ENCODE assay signal across 20 cellular contexts in the genomic region with DNA sequence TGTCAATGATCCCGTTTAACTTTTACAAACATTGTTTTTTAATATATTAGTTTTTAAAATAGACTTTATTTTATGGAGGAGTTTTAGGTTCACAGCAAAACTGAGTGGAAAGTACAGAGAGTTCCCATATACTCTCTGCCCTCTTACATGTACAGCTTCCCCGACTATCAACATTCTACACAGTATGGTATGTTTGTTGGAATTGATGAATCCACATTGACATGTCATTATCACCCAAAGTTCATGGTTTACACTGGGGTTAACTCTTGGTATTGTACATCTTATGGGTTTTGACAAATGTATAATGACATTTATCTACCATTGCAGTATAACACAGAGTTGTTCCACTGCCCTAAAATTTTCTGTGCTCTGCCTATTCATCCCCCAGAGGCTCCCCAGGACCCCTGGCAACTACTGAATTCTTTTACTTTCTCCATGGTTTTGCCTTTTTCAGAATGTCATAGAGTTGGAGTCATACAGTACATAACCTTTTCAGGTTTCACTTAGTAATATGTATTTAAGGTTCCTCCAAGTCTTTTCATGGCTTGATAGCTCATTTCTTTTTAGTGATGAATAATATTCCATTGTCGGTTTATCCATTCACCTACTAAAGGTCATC. TPM values are rescaled to one million over a fixed set of nuclear protein-coding genes. Genes with fewer than 3 reads are reported as not detected.
A peak's percentile ranks its signal among the peaks of the same experiment; 100 is the strongest.
DNase-seq lines count a peak whose midpoint lies in the region; ATAC-seq and TF ChIP-seq lines count a peak whose summit lies in the region.
"Had no signal": no experiment of that assay in that cellular context is flagged by ENCODE, and none has a peak within 500 bp of the region (broad histone marks: within the 10 kb centered on the region; RNA-seq: fewer than 3 reads in every experiment).

No MANE protein-coding gene starts in this region.

- H3K27me3 Mint-ChIP-seq in activated T-cell treated with anti-CD3 and anti-CD28 coated beads, Interleukin-2, amount 50 U/mL, for 72 hours (ENCODE audit: low read depth), result no peaks in the 10 kb centered on the region
- no peaks in the 10 kb centered on the region for H3K27me3 Mint-ChIP-seq in activated T-cell treated with anti-CD3 and anti-CD28 coated beads, Interleukin-2, amount 50 U/mL, for 4 hours (ENCODE audit: low read depth)
- H3K27me3 Mint-ChIP-seq in T-helper 17 cell, result no peaks in the 10 kb centered on the region
- no peaks in the 10 kb centered on the region for H3K27me3 Mint-ChIP-seq in activated T-helper 2 cell treated with anti-CD3 and anti-CD28 coated beads, Interferon-gamma antibody, Interleukin-2, Interleukin-4, amounts not matched to agents 10 μg/mL and 5 μg/mL and 100 μg/mL, durations not matched to agents 14 hours and 24 hours and 36 hours (ENCODE audit: low read depth)
- H3K27me3 Mint-ChIP-seq in nephron progenitor cell (ENCODE audit: low read depth, poor library complexity), result peaks cover 2% of the 10 kb centered on the region
- H3K27me3 Mint-ChIP-seq: CD4-positive, CD25-positive, alpha-beta regulatory T cell had no signal

- intact Hi-C loops in activated T-helper 2 cell treated with anti-CD3 and anti-CD28 coated beads, Interferon-gamma antibody, Interleukin-2, Interleukin-4, amounts not matched to agents 10 μg/mL and 5 μg/mL and 100 μg/mL, durations not matched to agents 14 hours and 24 hours and 36 hours (cut with micrococcal nuclease), result no loop called here

- H3K36me3 Mint-ChIP-seq in activated T-cell treated with anti-CD3 and anti-CD28 coated beads, Interleukin-2, amount 50 U/mL, for 72 hours (ENCODE audit: insufficient read depth in 2 of 2), result no peaks in the 10 kb centered on the region
- no peaks in the 10 kb centered on the region for H3K36me3 Mint-ChIP-seq in activated T-cell treated with anti-CD3 and anti-CD28 coated beads, Interleukin-2, amount 50 U/mL, for 4 hours (ENCODE audit: insufficient read depth)
- H3K36me3 Mint-ChIP-seq in T-helper 17 cell (ENCODE audit: low read depth) (peaks cover 2% of the 10 kb centered on the region), nephron progenitor cell (ENCODE audit: low read depth) (peaks cover 12% of the 10 kb centered on the region)
- H3K36me3 Mint-ChIP-seq in activated T-helper 2 cell treated with anti-CD3 and anti-CD28 coated beads, Interferon-gamma antibody, Interleukin-2, Interleukin-4, amounts not matched to agents 10 μg/mL and 5 μg/mL and 100 μg/mL, durations not matched to agents 14 hours and 24 hours and 36 hours (ENCODE audit: low read depth), result no peaks in the 10 kb centered on the region
- H3K36me3 Mint-ChIP-seq: CD4-positive, CD25-positive, alpha-beta regulatory T cell had no signal

- TF ChIP-seq CTCF in nephron progenitor cell (IDR thresholded peaks at IDR 0.05), result no peak

- H3K27ac Mint-ChIP-seq in activated T-cell treated with anti-CD3 and anti-CD28 coated beads, Interleukin-2, amount 50 U/mL, for 72 hours, result no peak overlapping the region
- H3K27ac Mint-ChIP-seq in T-helper 17 cell (peak overlapping the region; percentile 14), nephron progenitor cell (peak overlapping the region; percentile 25)
- H3K27ac Mint-ChIP-seq in activated T-helper 2 cell treated with anti-CD3 and anti-CD28 coated beads, Interferon-gamma antibody, Interleukin-2, Interleukin-4, amounts not matched to agents 10 μg/mL and 5 μg/mL and 100 μg/mL, durations not matched to agents 14 hours and 24 hours and 36 hours, result peak overlapping the region; percentile 59
- H3K27ac Mint-ChIP-seq: CD4-positive, CD25-positive, alpha-beta regulatory T cell had no signal

- no peak overlapping the region for H3K4me3 Mint-ChIP-seq in activated T-cell treated with anti-CD3 and anti-CD28 coated beads, Interleukin-2, amount 50 U/mL, for 72 hours
- H3K4me3 Mint-ChIP-seq in activated T-cell treated with anti-CD3 and anti-CD28 coated beads, Interleukin-2, amount 50 U/mL, for 4 hours, result no peak overlapping the region
- no peak overlapping the region for H3K4me3 Mint-ChIP-seq in T-helper 17 cell
- no peak overlapping the region for H3K4me3 Mint-ChIP-seq in activated T-helper 2 cell treated with anti-CD3 and anti-CD28 coated beads, Interferon-gamma antibody, Interleukin-2, Interleukin-4, amounts not matched to agents 10 μg/mL and 5 μg/mL and 100 μg/mL, durations not matched to agents 14 hours and 24 hours and 36 hours (ENCODE audit: low read depth)
- H3K4me3 Mint-ChIP-seq in nephron progenitor cell, result no peak overlapping the region
- H3K4me3 Mint-ChIP-seq: CD4-positive, CD25-positive, alpha-beta regulatory T cell; CD8-positive, alpha-beta memory T cell had no signal

- H3K9me3 ChIP-seq in T-helper 17 cell (ENCODE audit: control insufficient read depth, low read length, poor library complexity, severe bottlenecking), result no peaks in the 10 kb centered on the region
- H3K9me3 ChIP-seq: BE2C, HAP-1 had no signal

- peak; percentile 29 to 43 for ATAC-seq in activated T-cell treated with anti-CD3 and anti-CD28 coated beads, Interleukin-2, amount 50 U/mL, for 72 hours (replicated peaks in 1 of 2)
- ATAC-seq in activated T-cell treated with anti-CD3 and anti-CD28 coated beads, Interleukin-2, amount 50 U/mL, for 4 hours, result no peak
- ATAC-seq in T-helper 17 cell, result no peak
- ATAC-seq: HepG2 had no signal

- DNase-seq in activated T-cell treated with anti-CD3 and anti-CD28 coated beads, Interleukin-2, amount 50 U/mL, for 72 hours, result no peak
- DNase-seq in activated T-cell treated with anti-CD3 and anti-CD28 coated beads, Interleukin-2, amount 50 U/mL, for 4 hours, result no peak
- DNase-seq in T-helper 17 cell (no peak), nephron progenitor cell (no peak), NCI-H1417 treated with DMSO at 0.1 percent for 48 hours (lab: John Stamatoyannopoulos, UW) (no peak), GM19238 (ENCODE audit: insufficient read length, low spot score) (no peak)
- no peak for DNase-seq in activated T-helper 2 cell treated with anti-CD3 and anti-CD28 coated beads, Interferon-gamma antibody, Interleukin-2, Interleukin-4, amounts not matched to agents 10 μg/mL and 5 μg/mL and 100 μg/mL, durations not matched to agents 14 hours and 24 hours and 36 hours (ENCODE audit: low spot score)
- DNase-seq: BE2C; C1 segment of cervical spinal cord; CD4-positive, CD25-positive, alpha-beta regulatory T cell; CD8-positive, alpha-beta memory T cell; COR-L47; DMS 273 treated with DMSO at 0.1 percent for 48 hours; DMS53; DND-41; EL; GM23248 had no signal

- H3K4me1 Mint-ChIP-seq in activated T-cell treated with anti-CD3 and anti-CD28 coated beads, Interleukin-2, amount 50 U/mL, for 72 hours (ENCODE audit: low read depth), result peaks cover 37% of the 10 kb centered on the region
- H3K4me1 Mint-ChIP-seq in activated T-cell treated with anti-CD3 and anti-CD28 coated beads, Interleukin-2, amount 50 U/mL, for 4 hours (ENCODE audit: low read depth), result peaks cover 13% of the 10 kb centered on the region
- H3K4me1 Mint-ChIP-seq in T-helper 17 cell (peaks cover 19% of the 10 kb centered on the region), nephron progenitor cell (peaks cover 45% of the 10 kb centered on the region)
- peaks cover 34% of the 10 kb centered on the region for H3K4me1 Mint-ChIP-seq in activated T-helper 2 cell treated with anti-CD3 and anti-CD28 coated beads, Interferon-gamma antibody, Interleukin-2, Interleukin-4, amounts not matched to agents 10 μg/mL and 5 μg/mL and 100 μg/mL, durations not matched to agents 14 hours and 24 hours and 36 hours (ENCODE audit: low read depth)

- no peaks in the 10 kb centered on the region for H3K9me3 Mint-ChIP-seq in activated T-cell treated with anti-CD3 and anti-CD28 coated beads, Interleukin-2, amount 50 U/mL, for 72 hours
- H3K9me3 Mint-ChIP-seq in activated T-cell treated with anti-CD3 and anti-CD28 coated beads, Interleukin-2, amount 50 U/mL, for 4 hours, result no peaks in the 10 kb centered on the region
- H3K9me3 Mint-ChIP-seq in activated T-helper 2 cell treated with anti-CD3 and anti-CD28 coated beads, Interferon-gamma antibody, Interleukin-2, Interleukin-4, amounts not matched to agents 10 μg/mL and 5 μg/mL and 100 μg/mL, durations not matched to agents 14 hours and 24 hours and 36 hours, result no peaks in the 10 kb centered on the region
- H3K9me3 Mint-ChIP-seq in nephron progenitor cell, result peaks cover 3% of the 10 kb centered on the region
- H3K9me3 Mint-ChIP-seq: CD4-positive, CD25-positive, alpha-beta regulatory T cell; CD8-positive, alpha-beta memory T cell had no signal

RNA-seq across cellular contexts. Expression of gene APLF, which starts 5.5 kb away (rescaled TPM):
- 1 to 10 TPM; 5.5 to 5.7 TPM for total RNA-seq in activated T-cell treated with anti-CD3 and anti-CD28 coated beads, Interleukin-2, amount 50 U/mL, for 72 hours
- total RNA-seq in activated T-cell treated with anti-CD3 and anti-CD28 coated beads, Interleukin-2, amount 50 U/mL, for 4 hours, result 1 to 10 TPM; 1.3 to 1.6 (median 1.3) TPM
- 1 to 10 TPM; 5.3 to 6.4 TPM for total RNA-seq in T-helper 17 cell
- 3.8 TPM in 2 replicates for total RNA-seq in activated T-helper 2 cell treated with anti-CD3 and anti-CD28 coated beads, Interferon-gamma antibody, Interleukin-2, Interleukin-4, amounts not matched to agents 10 μg/mL and 5 μg/mL and 100 μg/mL, durations not matched to agents 14 hours and 24 hours and 36 hours

RNA-seq across cellular contexts. Expression of gene FBXO48, which starts 5.8 kb away (rescaled TPM):
- 1 to 10 TPM; 3.2 to 3.7 TPM for total RNA-seq in activated T-cell treated with anti-CD3 and anti-CD28 coated beads, Interleukin-2, amount 50 U/mL, for 72 hours
- under 1 TPM; 0.43 to 0.87 (median 0.66) TPM for total RNA-seq in activated T-cell treated with anti-CD3 and anti-CD28 coated beads, Interleukin-2, amount 50 U/mL, for 4 hours
- 1 to 10 TPM; 1.5 to 1.7 TPM for total RNA-seq in T-helper 17 cell
- 1.3 TPM in 2 replicates for total RNA-seq in activated T-helper 2 cell treated with anti-CD3 and anti-CD28 coated beads, Interferon-gamma antibody, Interleukin-2, Interleukin-4, amounts not matched to agents 10 μg/mL and 5 μg/mL and 100 μg/mL, durations not matched to agents 14 hours and 24 hours and 36 hours
- total RNA-seq: G401 had no signal

Comparison
In these comparisons a context has a peak if more than half of its experiments do, and no peak if none do; other contexts are left out.
1. ATAC-seq: peak in activated T-cell treated with anti-CD3 and anti-CD28 coated beads, Interleukin-2, amount 50 U/mL, for 72 hours (2 of 2); none in activated T-cell treated with anti-CD3 and anti-CD28 coated beads, Interleukin-2, amount 50 U/mL, for 4 hours (0 of 2) and T-helper 17 cell (single experiment).